Comparison of ENCODE assay signal across 1 cellular context in the genomic region with DNA sequence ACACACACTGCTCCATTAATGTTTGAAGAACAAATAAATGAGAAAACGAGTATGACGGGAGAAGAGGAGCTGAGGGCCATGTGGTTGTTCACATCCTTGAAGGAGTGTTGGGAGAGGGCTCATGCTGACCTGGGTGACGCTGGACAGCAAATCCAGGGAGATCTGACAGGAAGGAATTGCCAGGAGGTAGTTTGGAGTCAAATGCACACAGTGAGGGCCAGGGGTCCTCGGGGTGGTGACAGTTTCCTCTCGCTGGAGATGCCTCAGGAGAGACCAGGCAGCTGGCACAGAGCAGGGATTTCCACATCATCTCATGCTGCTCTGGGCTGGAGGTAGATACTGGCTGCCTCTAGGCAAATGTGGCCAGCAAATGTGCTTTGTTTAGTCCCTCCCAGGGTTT.
TF ChIP-seq lines count a peak whose summit lies in the region.

No MANE protein-coding gene starts in this region.

TF ChIP-seq in K562, 482 proteins besides CTCF, POLR2A, EP300 and RAD21:
- no peak for TF ChIP-seq CXXC5 (CRISPR knock-in tag; IDR thresholded peaks at IDR 0.05)
- no peak for TF ChIP-seq RFX5 (IDR thresholded peaks at IDR 0.05; ENCODE audit: low read depth, low read length)
- TF ChIP-seq ZNF79 (CRISPR knock-in tag; IDR thresholded peaks at IDR 0.05; ENCODE audit: low read depth) = no peak
- TF ChIP-seq NCOA1 (IDR thresholded peaks at IDR 0.05; ENCODE audit: low read depth) = no peak
- no peak for TF ChIP-seq FOXK2 (conservative IDR thresholded peaks at IDR 0.05 in 1 of 2, IDR thresholded peaks at IDR 0.05 in 1 of 2; ENCODE audit: low read depth in 2 of 2)
- TF ChIP-seq, protein P1, sequence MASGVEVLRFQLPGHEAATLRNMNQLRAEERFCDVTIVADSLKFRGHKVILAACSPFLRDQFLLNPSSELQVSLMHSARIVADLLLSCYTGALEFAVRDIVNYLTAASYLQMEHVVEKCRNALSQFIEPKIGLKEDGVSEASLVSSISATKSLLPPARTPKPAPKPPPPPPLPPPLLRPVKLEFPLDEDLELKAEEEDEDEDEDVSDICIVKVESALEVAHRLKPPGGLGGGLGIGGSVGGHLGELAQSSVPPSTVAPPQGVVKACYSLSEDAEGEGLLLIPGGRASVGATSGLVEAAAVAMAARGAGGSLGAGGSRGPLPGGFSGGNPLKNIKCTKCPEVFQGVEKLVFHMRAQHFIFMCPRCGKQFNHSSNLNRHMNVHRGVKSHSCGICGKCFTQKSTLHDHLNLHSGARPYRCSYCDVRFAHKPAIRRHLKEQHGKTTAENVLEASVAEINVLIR (CRISPR knock-in tag; IDR thresholded peaks at IDR 0.05) = no peak
- TF ChIP-seq, protein P2, sequence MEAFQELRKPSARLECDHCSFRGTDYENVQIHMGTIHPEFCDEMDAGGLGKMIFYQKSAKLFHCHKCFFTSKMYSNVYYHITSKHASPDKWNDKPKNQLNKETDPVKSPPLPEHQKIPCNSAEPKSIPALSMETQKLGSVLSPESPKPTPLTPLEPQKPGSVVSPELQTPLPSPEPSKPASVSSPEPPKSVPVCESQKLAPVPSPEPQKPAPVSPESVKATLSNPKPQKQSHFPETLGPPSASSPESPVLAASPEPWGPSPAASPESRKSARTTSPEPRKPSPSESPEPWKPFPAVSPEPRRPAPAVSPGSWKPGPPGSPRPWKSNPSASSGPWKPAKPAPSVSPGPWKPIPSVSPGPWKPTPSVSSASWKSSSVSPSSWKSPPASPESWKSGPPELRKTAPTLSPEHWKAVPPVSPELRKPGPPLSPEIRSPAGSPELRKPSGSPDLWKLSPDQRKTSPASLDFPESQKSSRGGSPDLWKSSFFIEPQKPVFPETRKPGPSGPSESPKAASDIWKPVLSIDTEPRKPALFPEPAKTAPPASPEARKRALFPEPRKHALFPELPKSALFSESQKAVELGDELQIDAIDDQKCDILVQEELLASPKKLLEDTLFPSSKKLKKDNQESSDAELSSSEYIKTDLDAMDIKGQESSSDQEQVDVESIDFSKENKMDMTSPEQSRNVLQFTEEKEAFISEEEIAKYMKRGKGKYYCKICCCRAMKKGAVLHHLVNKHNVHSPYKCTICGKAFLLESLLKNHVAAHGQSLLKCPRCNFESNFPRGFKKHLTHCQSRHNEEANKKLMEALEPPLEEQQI (IDR thresholded peaks at IDR 0.05) = no peak
- TF ChIP-seq TCF7 (IDR thresholded peaks at IDR 0.05; ENCODE audit: borderline replicate concordance) = no peak
- TF ChIP-seq, protein P3, sequence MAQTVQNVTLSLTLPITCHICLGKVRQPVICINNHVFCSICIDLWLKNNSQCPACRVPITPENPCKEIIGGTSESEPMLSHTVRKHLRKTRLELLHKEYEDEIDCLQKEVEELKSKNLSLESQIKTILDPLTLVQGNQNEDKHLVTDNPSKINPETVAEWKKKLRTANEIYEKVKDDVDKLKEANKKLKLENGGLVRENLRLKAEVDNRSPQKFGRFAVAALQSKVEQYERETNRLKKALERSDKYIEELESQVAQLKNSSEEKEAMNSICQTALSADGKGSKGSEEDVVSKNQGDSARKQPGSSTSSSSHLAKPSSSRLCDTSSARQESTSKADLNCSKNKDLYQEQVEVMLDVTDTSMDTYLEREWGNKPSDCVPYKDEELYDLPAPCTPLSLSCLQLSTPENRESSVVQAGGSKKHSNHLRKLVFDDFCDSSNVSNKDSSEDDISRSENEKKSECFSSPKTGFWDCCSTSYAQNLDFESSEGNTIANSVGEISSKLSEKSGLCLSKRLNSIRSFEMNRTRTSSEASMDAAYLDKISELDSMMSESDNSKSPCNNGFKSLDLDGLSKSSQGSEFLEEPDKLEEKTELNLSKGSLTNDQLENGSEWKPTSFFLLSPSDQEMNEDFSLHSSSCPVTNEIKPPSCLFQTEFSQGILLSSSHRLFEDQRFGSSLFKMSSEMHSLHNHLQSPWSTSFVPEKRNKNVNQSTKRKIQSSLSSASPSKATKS (CRISPR knock-in tag; IDR thresholded peaks at IDR 0.05) = no peak
- no peak for TF ChIP-seq COPS2 (conservative IDR thresholded peaks at IDR 0.05)
- no peak for TF ChIP-seq SNRNP70 (optimal IDR thresholded peaks at IDR 0.05; ENCODE audit: low read depth, low read length)
- TF ChIP-seq ZNF316 (IDR thresholded peaks at IDR 0.05) = no peak
- TF ChIP-seq MCM3 (IDR thresholded peaks at IDR 0.05) = no peak
- TF ChIP-seq, protein P4, sequence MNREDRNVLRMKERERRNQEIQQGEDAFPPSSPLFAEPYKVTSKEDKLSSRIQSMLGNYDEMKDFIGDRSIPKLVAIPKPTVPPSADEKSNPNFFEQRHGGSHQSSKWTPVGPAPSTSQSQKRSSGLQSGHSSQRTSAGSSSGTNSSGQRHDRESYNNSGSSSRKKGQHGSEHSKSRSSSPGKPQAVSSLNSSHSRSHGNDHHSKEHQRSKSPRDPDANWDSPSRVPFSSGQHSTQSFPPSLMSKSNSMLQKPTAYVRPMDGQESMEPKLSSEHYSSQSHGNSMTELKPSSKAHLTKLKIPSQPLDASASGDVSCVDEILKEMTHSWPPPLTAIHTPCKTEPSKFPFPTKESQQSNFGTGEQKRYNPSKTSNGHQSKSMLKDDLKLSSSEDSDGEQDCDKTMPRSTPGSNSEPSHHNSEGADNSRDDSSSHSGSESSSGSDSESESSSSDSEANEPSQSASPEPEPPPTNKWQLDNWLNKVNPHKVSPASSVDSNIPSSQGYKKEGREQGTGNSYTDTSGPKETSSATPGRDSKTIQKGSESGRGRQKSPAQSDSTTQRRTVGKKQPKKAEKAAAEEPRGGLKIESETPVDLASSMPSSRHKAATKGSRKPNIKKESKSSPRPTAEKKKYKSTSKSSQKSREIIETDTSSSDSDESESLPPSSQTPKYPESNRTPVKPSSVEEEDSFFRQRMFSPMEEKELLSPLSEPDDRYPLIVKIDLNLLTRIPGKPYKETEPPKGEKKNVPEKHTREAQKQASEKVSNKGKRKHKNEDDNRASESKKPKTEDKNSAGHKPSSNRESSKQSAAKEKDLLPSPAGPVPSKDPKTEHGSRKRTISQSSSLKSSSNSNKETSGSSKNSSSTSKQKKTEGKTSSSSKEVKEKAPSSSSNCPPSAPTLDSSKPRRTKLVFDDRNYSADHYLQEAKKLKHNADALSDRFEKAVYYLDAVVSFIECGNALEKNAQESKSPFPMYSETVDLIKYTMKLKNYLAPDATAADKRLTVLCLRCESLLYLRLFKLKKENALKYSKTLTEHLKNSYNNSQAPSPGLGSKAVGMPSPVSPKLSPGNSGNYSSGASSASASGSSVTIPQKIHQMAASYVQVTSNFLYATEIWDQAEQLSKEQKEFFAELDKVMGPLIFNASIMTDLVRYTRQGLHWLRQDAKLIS (CRISPR knock-in tag; IDR thresholded peaks at IDR 0.05) = no peak
- TF ChIP-seq, protein P5, sequence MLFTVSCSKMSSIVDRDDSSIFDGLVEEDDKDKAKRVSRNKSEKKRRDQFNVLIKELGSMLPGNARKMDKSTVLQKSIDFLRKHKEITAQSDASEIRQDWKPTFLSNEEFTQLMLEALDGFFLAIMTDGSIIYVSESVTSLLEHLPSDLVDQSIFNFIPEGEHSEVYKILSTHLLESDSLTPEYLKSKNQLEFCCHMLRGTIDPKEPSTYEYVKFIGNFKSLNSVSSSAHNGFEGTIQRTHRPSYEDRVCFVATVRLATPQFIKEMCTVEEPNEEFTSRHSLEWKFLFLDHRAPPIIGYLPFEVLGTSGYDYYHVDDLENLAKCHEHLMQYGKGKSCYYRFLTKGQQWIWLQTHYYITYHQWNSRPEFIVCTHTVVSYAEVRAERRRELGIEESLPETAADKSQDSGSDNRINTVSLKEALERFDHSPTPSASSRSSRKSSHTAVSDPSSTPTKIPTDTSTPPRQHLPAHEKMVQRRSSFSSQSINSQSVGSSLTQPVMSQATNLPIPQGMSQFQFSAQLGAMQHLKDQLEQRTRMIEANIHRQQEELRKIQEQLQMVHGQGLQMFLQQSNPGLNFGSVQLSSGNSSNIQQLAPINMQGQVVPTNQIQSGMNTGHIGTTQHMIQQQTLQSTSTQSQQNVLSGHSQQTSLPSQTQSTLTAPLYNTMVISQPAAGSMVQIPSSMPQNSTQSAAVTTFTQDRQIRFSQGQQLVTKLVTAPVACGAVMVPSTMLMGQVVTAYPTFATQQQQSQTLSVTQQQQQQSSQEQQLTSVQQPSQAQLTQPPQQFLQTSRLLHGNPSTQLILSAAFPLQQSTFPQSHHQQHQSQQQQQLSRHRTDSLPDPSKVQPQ (CRISPR knock-in tag; IDR thresholded peaks at IDR 0.05; ENCODE audit: borderline replicate concordance) = no peak
- no peak for TF ChIP-seq BDP1 (IDR thresholded peaks at IDR 0.05; ENCODE audit: insufficient read depth, insufficient read length)
- TF ChIP-seq MYBL2 (IDR thresholded peaks at IDR 0.05; ENCODE audit: low read depth) = no peak
- no peak for TF ChIP-seq MYBL2 (CRISPR knock-in tag; IDR thresholded peaks at IDR 0.05; ENCODE audit: borderline replicate concordance)
TF ChIP-seq in K562: peak in this region for 0.
